Comparison of ENCODE assay signal across 31 cellular contexts in genomic region chr13:69950160-69950559, GRCh38.
"Had no signal": no experiment of that assay in that cellular context is flagged by ENCODE, and none has a peak within 500 bp of the region (broad histone marks: within the 10 kb centered on the region; RNA-seq: fewer than 3 reads in every experiment).

No MANE protein-coding gene starts in this region.

- H3K4me3 ChIP-seq: adrenal gland, body of pancreas, breast epithelium had no signal

- FAIRE-seq: astrocyte, TTC549 had no signal

- H3K27ac ChIP-seq: adrenal gland, body of pancreas, brain microvascular endothelial cell, breast epithelium, VCaP had no signal

- H3K36me3 ChIP-seq: adrenal gland, brain microvascular endothelial cell, breast epithelium had no signal

- H3K9me3 ChIP-seq: adrenal gland, body of pancreas, breast epithelium had no signal

- DNase-seq: activated B cell treated with CpG ODN at 0.5 μM for 24 hours; activated CD4-positive, alpha-beta memory T cell treated with anti-CD3 and anti-CD28 coated beads for 36 hours; activated CD4-positive, alpha-beta T cell treated with anti-CD3 and anti-CD28 coated beads for 4 hours; activated CD4-positive, alpha-beta T cell treated with anti-CD3 and anti-CD28 coated beads, Interleukin-2, amount 10 ng/mL, durations not matched to agents 24 days and 14 days; activated CD4-positive, alpha-beta T cell treated with anti-CD3 and anti-CD28 coated beads, Interleukin-2, amount 50 U/mL, for 1 hour; activated CD4-positive, alpha-beta T cell treated with anti-CD3 and anti-CD28 coated beads, Interleukin-2, amount 50 U/mL, for 4 hours; activated CD4-positive, CD25-positive, alpha-beta regulatory T cell treated with anti-CD3 and anti-CD28 coated beads, Interleukin-2, amount 50 U/mL, for 72 hours; activated CD8-positive, alpha-beta memory T cell treated with anti-CD3 and anti-CD28 coated beads, Interleukin-2, amount 50 U/mL, for 4 hours; activated CD8-positive, alpha-beta T cell treated with anti-CD3 and anti-CD28 coated beads for 36 hours; activated effector memory CD4-positive, alpha-beta T cell treated with anti-CD3 and anti-CD28 coated beads, Interleukin-2, amount 50 U/mL, for 16 hours; activated gamma-delta T cell treated with Interleukin-2 at 50 U/mL for 16 hours; activated naive CD4-positive, alpha-beta T cell; activated naive CD4-positive, alpha-beta T cell treated with anti-CD3 and anti-CD28 coated beads for 36 hours; activated naive CD4-positive, alpha-beta T cell treated with anti-CD3 and anti-CD28 coated beads, Interleukin-2, amount 50 U/mL, for 16 hours; activated naive CD8-positive, alpha-beta T cell treated with anti-CD3 and anti-CD28 coated beads for 36 hours; activated T-cell treated with anti-CD3 and anti-CD28 coated beads for 4 hours; activated T-cell treated with anti-CD3 and anti-CD28 coated beads, Interleukin-2, amount 50 U/mL, for 1 hour; activated T-cell treated with anti-CD3 and anti-CD28 coated beads, Interleukin-2, amount 50 U/mL, for 4 hours; activated T-cell treated with anti-CD3 and anti-CD28 coated beads, Interleukin-2, amount 50 U/mL, for 72 hours; adrenal gland; amniotic stem cell; aorta; body of pancreas; brain microvascular endothelial cell; central memory CD4-positive, alpha-beta T cell; T-helper 2 cell; T-helper 9 cell had no signal

- H3K4me1 ChIP-seq: adrenal gland, body of pancreas, breast epithelium had no signal

- H3K27me3 ChIP-seq: adrenal gland, body of pancreas, brain microvascular endothelial cell, breast epithelium had no signal
